In the genomic region with DNA sequence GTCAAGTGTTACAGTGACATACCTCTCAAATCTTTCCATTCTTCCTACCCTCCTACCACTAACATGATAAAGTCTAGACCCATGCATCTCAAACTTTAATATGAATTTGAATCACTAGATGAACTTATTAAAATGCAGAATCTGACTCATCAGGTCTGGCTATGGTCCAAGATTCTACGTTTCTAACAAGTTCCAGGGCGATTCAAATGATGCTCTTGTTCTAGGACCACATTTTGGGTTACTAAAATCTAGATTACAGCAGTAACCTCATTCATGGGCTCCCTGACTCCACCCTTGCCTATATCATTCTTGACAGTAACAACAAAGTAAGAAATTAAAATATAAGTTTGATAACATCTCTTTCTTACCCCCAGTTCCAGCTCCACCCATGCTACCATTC, we compare ENCODE assay signal across 15 cellular contexts.
DNase-seq lines count a peak whose midpoint lies in the region; ATAC-seq, FAIRE-seq and TF ChIP-seq lines count a peak whose summit lies in the region.
"Had no signal": no experiment of that assay in that cellular context is flagged by ENCODE, and none has a peak within 500 bp of the region (broad histone marks: within the 10 kb centered on the region; RNA-seq: fewer than 3 reads in every experiment).

No MANE protein-coding gene starts in this region.

- H3K27ac ChIP-seq in A549 = no peak overlapping the region
- H3K27ac ChIP-seq: RWPE1, SJCRH30 had no signal

- H3K4me3 Mint-ChIP-seq in activated naive CD4-positive, alpha-beta T cell treated with anti-CD3 and anti-CD28 coated beads for 36 hours = no peak overlapping the region
- H3K4me3 Mint-ChIP-seq: CD8-positive, alpha-beta T cell had no signal

- no peaks in the 10 kb centered on the region for H3K36me3 Mint-ChIP-seq in activated naive CD4-positive, alpha-beta T cell treated with anti-CD3 and anti-CD28 coated beads for 36 hours (ENCODE audit: low read depth)
- H3K36me3 Mint-ChIP-seq: CD8-positive, alpha-beta T cell had no signal

- 12% methylated on average over 2 of the region's 2 CpGs for WGBS in A549 (ENCODE audit: missing lambda C conversion rate)

- intact Hi-C loops in cardiac septum (cut with DNase I) = no loop called here
- intact Hi-C loops in activated naive CD4-positive, alpha-beta T cell treated with anti-CD3 and anti-CD28 coated beads for 36 hours (cut with micrococcal nuclease) = no loop called here

- FAIRE-seq in A549 (lab: Jason Lieb, UNC) = peak; percentile 36

- H3K4me2 ChIP-seq in A549 = no peak overlapping the region

- H3K4me3 ChIP-seq in A549 = no peak overlapping the region
- H3K4me3 ChIP-seq in fibroblast of mammary gland (ENCODE audit: control insufficient read depth, low read depth, low read length) = no peak overlapping the region
- H3K4me3 ChIP-seq: SJCRH30 had no signal

- H3K9me3 ChIP-seq in A549 = no peaks in the 10 kb centered on the region
- H3K9me3 ChIP-seq: SJCRH30 had no signal

- no peak for TF ChIP-seq POLR2A in A549 (IDR thresholded peaks at IDR 0.05; ENCODE audit: low read length)

- peaks cover 11% of the 10 kb centered on the region for H3K27me3 Mint-ChIP-seq in activated naive CD4-positive, alpha-beta T cell treated with anti-CD3 and anti-CD28 coated beads for 36 hours (ENCODE audit: low read depth)

- no peak for DNase-seq in A549 (ENCODE audit: low read depth in 1 of 2, low spot score in 1 of 2)
- DNase-seq in Daoy (ENCODE audit: low read depth) = peak; percentile 45
- peak; percentile 4 for DNase-seq in astrocyte of the hippocampus (ENCODE audit: low read depth, low spot score)
- peak; percentile 36 for DNase-seq in fibroblast of mammary gland (ENCODE audit: low read depth)
- no peak for DNase-seq in cardiac septum (ENCODE audit: low spot score)
- DNase-seq in hepatic stellate cell (ENCODE audit: low spot score) = no peak
- no peak for DNase-seq in activated naive CD4-positive, alpha-beta T cell treated with anti-CD3 and anti-CD28 coated beads for 36 hours
- DNase-seq: CD8-positive, alpha-beta T cell; NCI-H1436 treated with DMSO at 0.1 percent for 48 hours; NCI-H2081; NCI-H524 treated with DMSO at 0.1 percent for 48 hours; NK-92 treated with Interleukin-12 subunit alpha and Interleukin-12 subunit beta, amount 100 ng/mL, for 24 hours; OCI-M1; SJCRH30 had no signal

- POLR2A ChIA-PET in A549 (lab: Yijun Ruan, JAX) = no interaction called here

- no peak for TF ChIP-seq EP300 in A549 (IDR thresholded peaks at IDR 0.05)

- no peak for TF ChIP-seq RAD21 in A549 (conservative IDR thresholded peaks at IDR 0.05 in 1 of 2, IDR thresholded peaks at IDR 0.05 in 1 of 2)

- peaks cover 2% of the 10 kb centered on the region for H3K9me3 Mint-ChIP-seq in activated naive CD4-positive, alpha-beta T cell treated with anti-CD3 and anti-CD28 coated beads for 36 hours
- H3K9me3 Mint-ChIP-seq: CD8-positive, alpha-beta T cell had no signal

- no peak overlapping the region for H3K27ac Mint-ChIP-seq in activated naive CD4-positive, alpha-beta T cell treated with anti-CD3 and anti-CD28 coated beads for 36 hours
- H3K27ac Mint-ChIP-seq: CD8-positive, alpha-beta T cell had no signal

- no peaks in the 10 kb centered on the region for H3K4me1 Mint-ChIP-seq in activated naive CD4-positive, alpha-beta T cell treated with anti-CD3 and anti-CD28 coated beads for 36 hours (ENCODE audit: low read depth)

- TF ChIP-seq CTCF in A549 (IDR thresholded peaks at IDR 0.05) (no peak), fibroblast of mammary gland (conservative IDR thresholded peaks at IDR 0.05; ENCODE audit: control insufficient read depth, insufficient read depth, low read depth, low read length) (no peak)

- CTCF ChIA-PET in A549 (lab: Yijun Ruan, JAX) = interaction anchor here (1.2 kb wide), 1 partner anchor 11 kb away, joined by 4 read pairs; no protein-coding TSS in a partner anchor
- CTCF ChIA-PET in activated naive CD4-positive, alpha-beta T cell treated with anti-CD3 and anti-CD28 coated beads for 36 hours (lab: Charles Lee) = no interaction called here

- no peaks in the 10 kb centered on the region for H3K4me1 ChIP-seq in A549
- H3K4me1 ChIP-seq: SJCRH30 had no signal

- no peak for ATAC-seq in A549
- ATAC-seq: CD8-positive, alpha-beta T cell had no signal

TF ChIP-seq in A549, 52 proteins besides CTCF, POLR2A, EP300 and RAD21:
- TF ChIP-seq, protein P1, sequence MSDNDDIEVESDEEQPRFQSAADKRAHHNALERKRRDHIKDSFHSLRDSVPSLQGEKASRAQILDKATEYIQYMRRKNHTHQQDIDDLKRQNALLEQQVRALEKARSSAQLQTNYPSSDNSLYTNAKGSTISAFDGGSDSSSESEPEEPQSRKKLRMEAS (IDR thresholded peaks at IDR 0.05) = no peak
- no peak for TF ChIP-seq POLR2AphosphoS2 (conservative IDR thresholded peaks at IDR 0.05; ENCODE audit: low read length)
- no peak for TF ChIP-seq PBX3 (IDR thresholded peaks at IDR 0.05)
- TF ChIP-seq ZFP36 (IDR thresholded peaks at IDR 0.05; ENCODE audit: borderline replicate concordance, partially characterized antibody) = no peak
- TF ChIP-seq SREBF2 (IDR thresholded peaks at IDR 0.05) = no peak

Comparison
In these comparisons a context has a peak if more than half of its experiments do, and no peak if none do; other contexts are left out.
1. DNase-seq: peak in Daoy (single experiment), astrocyte of the hippocampus (single experiment) and fibroblast of mammary gland (single experiment); none in A549 (0 of 2), cardiac septum (single experiment), hepatic stellate cell (single experiment) and activated naive CD4-positive, alpha-beta T cell treated with anti-CD3 and anti-CD28 coated beads for 36 hours (single experiment).